8 cellular contexts compared by ENCODE assay signal in genomic region chr22:24421428-24421931, GRCh38. TPM values are rescaled to one million over a fixed set of nuclear protein-coding genes. Genes with fewer than 3 reads are reported as not detected.
DNase-seq lines count a peak whose midpoint lies in the region; TF ChIP-seq lines count a peak whose summit lies in the region.

No MANE protein-coding gene starts in this region.

- H3K9ac ChIP-seq in OCI-LY3 (ENCODE audit: low read length): no peak overlapping the region

- no peak overlapping the region for H3K4me3 ChIP-seq in OCI-LY3 (ENCODE audit: low read length)
- H3K4me3 ChIP-seq in retinal pigment epithelial cell (ENCODE audit: low read length): no peak overlapping the region
- no peak overlapping the region for H3K4me3 ChIP-seq in suprapubic skin

- no peaks in the 10 kb centered on the region for H3K79me2 ChIP-seq in OCI-LY3 (ENCODE audit: low read length)

- TF ChIP-seq POLR2A in suprapubic skin (IDR thresholded peaks at IDR 0.05): no peak

- no peak overlapping the region for H3K4me2 ChIP-seq in OCI-LY3 (ENCODE audit: low read length)

- H3K27me3 ChIP-seq in OCI-LY3 (ENCODE audit: low read depth, low read length) (peaks cover 20% of the 10 kb centered on the region), suprapubic skin (peaks cover 37% of the 10 kb centered on the region)

- TF ChIP-seq CTCF in OCI-LY3 (IDR thresholded peaks at IDR 0.05; ENCODE audit: low read depth, low read length) (peak; percentile 92), retinal pigment epithelial cell (conservative IDR thresholded peaks at IDR 0.05; ENCODE audit: low read depth, low read length) (peak; percentile 34), suprapubic skin (IDR thresholded peaks at IDR 0.05) (no peak)

- no peak for TF ChIP-seq EP300 in suprapubic skin (IDR thresholded peaks at IDR 0.05)

- H2AFZ ChIP-seq in OCI-LY3 (ENCODE audit: low read depth, low read length): no peak overlapping the region

- H3K27ac ChIP-seq in OCI-LY3 (ENCODE audit: low read length): no peak overlapping the region
- no peak overlapping the region for H3K27ac ChIP-seq in suprapubic skin

- H3K9me3 ChIP-seq in OCI-LY3 (ENCODE audit: insufficient read depth, low read length) (no peaks in the 10 kb centered on the region), suprapubic skin (no peaks in the 10 kb centered on the region)

- H3K36me3 ChIP-seq in OCI-LY3 (replicated peaks; ENCODE audit: low read depth, low read length): peaks cover 4% of the 10 kb centered on the region
- peaks cover 9% of the 10 kb centered on the region for H3K36me3 ChIP-seq in suprapubic skin

- DNase-seq in activated effector memory CD4-positive, alpha-beta T cell treated with anti-CD3 and anti-CD28 coated beads, Interleukin-2, amount 50 U/mL, for 16 hours: peak; percentile 71
- no peak for DNase-seq in activated effector memory CD4-positive, alpha-beta T cell treated with Interleukin-2 at 50 U/mL for 16 hours
- peak; percentile 25 for DNase-seq in central memory CD4-positive, alpha-beta T cell
- DNase-seq in retinal pigment epithelial cell (ENCODE audit: low read depth) (no peak), suprapubic skin (ENCODE audit: low spot score in 2 of 2) (no peak), NCI-H510A treated with DMSO at 0.1 percent for 48 hours (lab: John Stamatoyannopoulos, UW) (no peak), DMS114 treated with DMSO at 0.1 percent for 48 hours (lab: John Stamatoyannopoulos, UW; ENCODE audit: unreplicated experiment) (no peak)

- WGBS in suprapubic skin: 57% methylated on average over 8 of the region's 9 CpGs

- peaks cover 3% of the 10 kb centered on the region; the same call in 1 of the 2 replicates for H4K20me1 ChIP-seq in OCI-LY3 (ENCODE audit: insufficient read depth, low read length)

- H3K4me1 ChIP-seq in OCI-LY3 (ENCODE audit: low read length) (peaks cover 21% of the 10 kb centered on the region), suprapubic skin (peaks cover 32% of the 10 kb centered on the region)

RNA-seq across cellular contexts. Expression of gene ADORA2A, which starts 5.9 kb away (rescaled TPM):
- 1 to 10 TPM; 2.2 to 5.1 (median 3.4) TPM for total RNA-seq in suprapubic skin

Comparison
In these comparisons a context has a peak if more than half of its experiments do, and no peak if none do; other contexts are left out.
1. DNase-seq: peak in activated effector memory CD4-positive, alpha-beta T cell treated with anti-CD3 and anti-CD28 coated beads, Interleukin-2, amount 50 U/mL, for 16 hours (single experiment) and central memory CD4-positive, alpha-beta T cell (single experiment); none in activated effector memory CD4-positive, alpha-beta T cell treated with Interleukin-2 at 50 U/mL for 16 hours (single experiment), retinal pigment epithelial cell (single experiment), suprapubic skin (0 of 2), NCI-H510A treated with DMSO at 0.1 percent for 48 hours (single experiment) and DMS114 treated with DMSO at 0.1 percent for 48 hours (single experiment).
2. CTCF ChIP-seq: peak in OCI-LY3 (single experiment) and retinal pigment epithelial cell (single experiment); none in suprapubic skin (0 of 2).